In genomic region chr5:177469750-177470525, GRCh38 we compare ENCODE assay signal across 1 cellular context.
TF ChIP-seq lines count a peak whose summit lies in the region.

No MANE protein-coding gene starts in this region.

TF ChIP-seq in H1, 55 proteins besides CTCF, POLR2A, EP300 and RAD21:
- TF ChIP-seq, protein P1, sequence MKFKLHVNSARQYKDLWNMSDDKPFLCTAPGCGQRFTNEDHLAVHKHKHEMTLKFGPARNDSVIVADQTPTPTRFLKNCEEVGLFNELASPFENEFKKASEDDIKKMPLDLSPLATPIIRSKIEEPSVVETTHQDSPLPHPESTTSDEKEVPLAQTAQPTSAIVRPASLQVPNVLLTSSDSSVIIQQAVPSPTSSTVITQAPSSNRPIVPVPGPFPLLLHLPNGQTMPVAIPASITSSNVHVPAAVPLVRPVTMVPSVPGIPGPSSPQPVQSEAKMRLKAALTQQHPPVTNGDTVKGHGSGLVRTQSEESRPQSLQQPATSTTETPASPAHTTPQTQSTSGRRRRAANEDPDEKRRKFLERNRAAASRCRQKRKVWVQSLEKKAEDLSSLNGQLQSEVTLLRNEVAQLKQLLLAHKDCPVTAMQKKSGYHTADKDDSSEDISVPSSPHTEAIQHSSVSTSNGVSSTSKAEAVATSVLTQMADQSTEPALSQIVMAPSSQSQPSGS (IDR thresholded peaks at IDR 0.05; ENCODE audit: low read length): 0 out of 2 replicates have a peak, but pooled peaks have one; percentile 1
- TF ChIP-seq POU5F1 (IDR thresholded peaks at IDR 0.05; ENCODE audit: low read depth, low read length) (no peak), POLR2AphosphoS5 (IDR thresholded peaks at IDR 0.05; ENCODE audit: low read depth, low read length) (peak; percentile 62; the same call in 1 of the 2 replicates), MAFK (IDR thresholded peaks at IDR 0.05; ENCODE audit: low read depth, low read length) (no peak)
